In the genomic region with DNA sequence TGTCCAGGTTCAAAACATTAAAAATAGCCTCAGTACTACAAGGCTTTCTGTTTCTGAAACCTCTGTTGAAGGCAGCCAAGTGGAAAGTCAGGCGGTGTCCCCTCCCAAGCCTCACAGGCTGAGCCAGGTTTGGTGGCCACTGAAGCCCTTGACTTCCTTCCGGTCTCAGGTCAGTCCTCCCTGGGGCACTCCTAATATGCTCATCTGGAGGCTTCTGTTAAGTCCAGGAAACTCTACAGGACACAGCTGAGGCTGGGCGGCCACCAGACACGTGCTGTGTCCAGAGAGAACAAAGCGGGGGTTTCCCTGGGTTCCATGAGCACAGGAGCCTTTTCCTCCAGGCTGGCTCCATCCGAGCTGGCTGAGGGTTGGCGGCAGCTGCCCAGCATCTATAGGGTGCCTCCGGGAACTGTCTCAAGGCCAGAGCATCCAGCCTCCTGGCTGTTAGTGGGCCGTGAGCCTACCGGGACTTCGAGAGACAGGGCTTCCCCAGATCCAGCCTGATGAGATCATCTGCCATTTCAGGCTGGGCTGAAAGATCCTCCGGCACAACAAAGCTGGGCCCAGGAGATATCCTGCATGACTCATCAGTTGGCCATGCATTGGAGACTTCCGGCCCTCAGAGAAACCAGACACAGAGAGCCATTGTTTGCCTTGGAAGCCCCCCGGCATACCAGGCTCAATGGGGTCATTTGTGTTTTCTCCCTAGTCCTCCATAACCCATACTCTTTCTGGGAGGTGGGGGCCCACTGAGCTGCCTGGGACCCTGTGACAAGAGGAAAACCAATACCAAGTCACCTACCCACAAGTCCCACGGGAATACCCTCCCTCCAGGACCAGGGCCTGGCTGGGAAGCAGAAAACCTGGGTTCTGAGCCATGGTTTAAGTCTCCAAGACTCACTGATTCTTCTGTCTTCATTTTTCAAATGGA, we compare ENCODE assay signal across 8 cellular contexts.
DNase-seq lines count a peak whose midpoint lies in the region; ATAC-seq and TF ChIP-seq lines count a peak whose summit lies in the region.

No MANE protein-coding gene starts in this region.

- WGBS in esophagus squamous epithelium, 2 donors: 25 to 46% methylated on average over 2 to 10 of the region's 15 CpGs

- H3K27ac Mint-ChIP-seq in naive thymus-derived CD8-positive, alpha-beta T cell: no peak overlapping the region

- intact Hi-C loops in esophagus squamous epithelium (cut with DNase I): no loop called here

- no peak overlapping the region for H3K4me3 ChIP-seq in RWPE2 (ENCODE audit: severe bottlenecking)
- H3K4me3 ChIP-seq in esophagus squamous epithelium: no peak overlapping the region

- H3K9me3 Mint-ChIP-seq in naive thymus-derived CD8-positive, alpha-beta T cell: peaks cover 0 to 14% (median 0%) of the 10 kb centered on the region in 9 donors

- no peak overlapping the region for H3K4me3 Mint-ChIP-seq in naive thymus-derived CD8-positive, alpha-beta T cell

- H3K9me3 ChIP-seq in RWPE2 (ENCODE audit: severe bottlenecking) (peaks cover 6% of the 10 kb centered on the region), esophagus squamous epithelium (peaks cover 0 to 9% (median 7%) of the 10 kb centered on the region in 3 donors)

- H3K27me3 ChIP-seq in RWPE2 (ENCODE audit: insufficient read depth, poor library complexity, severe bottlenecking): no peaks in the 10 kb centered on the region
- no peaks in the 10 kb centered on the region for H3K27me3 ChIP-seq in esophagus squamous epithelium

- no peaks in the 10 kb centered on the region for H3K27me3 Mint-ChIP-seq in naive thymus-derived CD8-positive, alpha-beta T cell

- TF ChIP-seq CTCF in RWPE2 (IDR thresholded peaks at IDR 0.05; ENCODE audit: poor library complexity, severe bottlenecking): no peak
- TF ChIP-seq CTCF in esophagus squamous epithelium (IDR thresholded peaks at IDR 0.05): no peak

- peak; percentile 99 for DNase-seq in A172 (ENCODE audit: low spot score)
- DNase-seq in RWPE2 (ENCODE audit: low spot score): peak; percentile 90
- no peak for DNase-seq in esophagus squamous epithelium (lab: John Stamatoyannopoulos, UW)
- DNase-seq in myocyte (ENCODE audit: low read depth): peak; percentile 97
- no peak for DNase-seq in DMS79 treated with DMSO at 0.1 percent for 48 hours (lab: John Stamatoyannopoulos, UW)
- DNase-seq in naive thymus-derived CD8-positive, alpha-beta T cell: no peak

- H3K4me1 ChIP-seq in RWPE2 (ENCODE audit: insufficient read depth, poor library complexity, severe bottlenecking): peaks cover 36% of the 10 kb centered on the region
- peaks cover 13 to 67% (median 35%) of the 10 kb centered on the region in 3 donors for H3K4me1 ChIP-seq in esophagus squamous epithelium

- H3K36me3 ChIP-seq in RWPE2 (ENCODE audit: low read depth) (no peaks in the 10 kb centered on the region), esophagus squamous epithelium (no peaks in the 10 kb centered on the region)

- peak; percentile 64 for ATAC-seq in GM18907 (IDR thresholded peaks at IDR 0.05; ENCODE audit: unreplicated experiment)
- ATAC-seq in HG03060 (IDR thresholded peaks at IDR 0.05; ENCODE audit: low read depth, unreplicated experiment): peak; percentile 42
- peak; percentile 71 for ATAC-seq in RWPE2 (ENCODE audit: low read depth)
- ATAC-seq in naive thymus-derived CD8-positive, alpha-beta T cell: no peak

- POLR2A ChIA-PET in naive thymus-derived CD8-positive, alpha-beta T cell (lab: Charles Lee): no interaction called here

- peaks cover 0 to 3% (median 0%) of the 10 kb centered on the region in 3 donors for H3K36me3 Mint-ChIP-seq in naive thymus-derived CD8-positive, alpha-beta T cell

- H3K4me1 Mint-ChIP-seq in naive thymus-derived CD8-positive, alpha-beta T cell: peaks cover 9 to 16% (median 12%) of the 10 kb centered on the region in 4 donors

- H3K27ac ChIP-seq in RWPE2 (ENCODE audit: poor library complexity, severe bottlenecking) (peak overlapping the region; percentile 94), esophagus squamous epithelium (peak overlapping the region; percentile 41 to 82 (median 74))

- no peak for TF ChIP-seq POLR2A in esophagus squamous epithelium (IDR thresholded peaks at IDR 0.05)

Comparison
In these comparisons a context has a peak if more than half of its experiments do, and no peak if none do; other contexts are left out.
1. DNase-seq: peak in A172 (single experiment), RWPE2 (single experiment) and myocyte (single experiment); none in esophagus squamous epithelium (single experiment), DMS79 treated with DMSO at 0.1 percent for 48 hours (single experiment) and naive thymus-derived CD8-positive, alpha-beta T cell (0 of 10).
2. ATAC-seq: peak in GM18907 (single experiment), HG03060 (single experiment) and RWPE2 (single experiment); none in naive thymus-derived CD8-positive, alpha-beta T cell (0 of 2).